Comparison of ENCODE assay signal across 14 cellular contexts in the genomic region with DNA sequence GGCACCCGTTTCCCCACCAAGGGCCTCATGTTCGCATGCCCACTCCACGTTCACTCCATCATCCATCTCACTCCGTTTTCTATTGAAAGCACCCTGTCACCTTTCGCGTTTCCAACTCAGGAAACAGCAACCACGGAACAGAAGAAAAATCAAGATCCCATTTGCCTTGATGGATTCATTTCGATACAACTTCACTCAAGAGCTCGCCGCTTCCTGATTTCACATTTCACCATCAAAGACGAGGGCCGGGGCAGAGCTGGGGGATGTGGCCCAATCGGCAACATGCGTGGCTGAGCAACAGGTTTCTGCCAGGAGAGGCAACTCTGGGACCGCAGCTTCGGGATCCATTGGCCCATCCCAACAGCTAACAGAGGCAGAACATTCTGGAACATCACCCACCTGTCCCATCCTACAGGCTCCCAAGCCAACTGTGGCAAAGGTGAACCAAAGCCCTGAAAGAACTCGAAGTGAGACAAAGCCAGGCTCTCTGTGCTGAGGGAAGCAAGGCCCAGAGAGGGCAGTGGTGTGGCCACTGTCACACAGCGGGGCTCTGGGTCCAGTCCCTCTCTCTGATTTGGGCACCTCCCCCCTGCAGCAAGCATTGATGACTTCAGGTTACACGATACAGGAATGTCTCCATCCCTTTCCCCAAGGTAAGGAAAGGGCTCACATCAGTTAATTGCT. TPM values are rescaled to one million over a fixed set of nuclear protein-coding genes. Genes with fewer than 3 reads are reported as not detected.
DNase-seq lines count a peak whose midpoint lies in the region; ATAC-seq lines count a peak whose summit lies in the region.
"Had no signal": no experiment of that assay in that cellular context is flagged by ENCODE, and none has a peak within 500 bp of the region (broad histone marks: within the 10 kb centered on the region; RNA-seq: fewer than 3 reads in every experiment).

No MANE protein-coding gene starts in this region.

- H3K4me1 ChIP-seq in CD8-positive, alpha-beta memory T cell (ENCODE audit: insufficient read depth, low read length), result peaks cover 66% of the 10 kb centered on the region
- H3K4me1 ChIP-seq: prostate gland had no signal

- CTCF ChIA-PET in CD8-positive, alpha-beta memory T cell (lab: Charles Lee), result interaction anchor here (0.7 to 1.5 kb wide), 6 partner anchors 14 to 63 kb away, joined by 3 to 6 read pairs (median 4); no protein-coding TSS in a partner anchor

- POLR2A ChIA-PET in CD8-positive, alpha-beta memory T cell (lab: Charles Lee), result interaction anchor here (1.1 to 1.4 kb wide), 4 partner anchors 12 to 24 kb away, joined by 3 to 7 read pairs (median 4); no protein-coding TSS in a partner anchor

- no peak for DNase-seq in CD8-positive, alpha-beta memory T cell
- DNase-seq in T-helper 17 cell, result no peak
- peak; percentile 78 for DNase-seq in stimulated activated CD4-positive, alpha-beta T cell treated with anti-CD3 and anti-CD28 coated beads, Interleukin-1b, Interleukin-23, amount 100 ng/mL, for 48 hours
- no peak for DNase-seq in NK-92 treated with Interleukin-12 subunit alpha and Interleukin-12 subunit beta, amount 100 ng/mL, for 24 hours (lab: John Stamatoyannopoulos, UW)
- no peak for DNase-seq in NOMO-1 (lab: John Stamatoyannopoulos, UW; ENCODE audit: unreplicated experiment in 2 of 2)
- no peak for DNase-seq in NOMO-1 treated with DMSO at 0.1 percent for 48 hours (lab: John Stamatoyannopoulos, UW; ENCODE audit: unreplicated experiment)
- DNase-seq: effector CD4-positive, alpha-beta T cell; foreskin melanocyte; immature natural killer cell; midbrain; PC-9 had no signal

- H3K27me3 ChIP-seq in CD8-positive, alpha-beta memory T cell (ENCODE audit: insufficient read depth, low read length, poor library complexity, severe bottlenecking), result no peaks in the 10 kb centered on the region

- H3K9me3 ChIP-seq in CD8-positive, alpha-beta memory T cell (ENCODE audit: low read length), result no peaks in the 10 kb centered on the region
- no peaks in the 10 kb centered on the region for H3K9me3 ChIP-seq in T-helper 17 cell (ENCODE audit: control insufficient read depth, low read length, poor library complexity, severe bottlenecking)
- H3K9me3 ChIP-seq: prostate gland had no signal

- no peaks in the 10 kb centered on the region for H3K36me3 Mint-ChIP-seq in CD8-positive, alpha-beta memory T cell
- H3K36me3 Mint-ChIP-seq in T-helper 17 cell (ENCODE audit: low read depth), result no peaks in the 10 kb centered on the region
- peaks cover 14% of the 10 kb centered on the region for H3K36me3 Mint-ChIP-seq in activated naive CD8-positive, alpha-beta T cell

- H3K9me3 Mint-ChIP-seq in CD8-positive, alpha-beta memory T cell, result no peaks in the 10 kb centered on the region
- H3K9me3 Mint-ChIP-seq in activated naive CD8-positive, alpha-beta T cell (ENCODE audit: low read depth), result no peaks in the 10 kb centered on the region
- H3K9me3 Mint-ChIP-seq: immature natural killer cell had no signal

- H3K4me3 Mint-ChIP-seq in CD8-positive, alpha-beta memory T cell, result peak overlapping the region in 6 of 7 donors; percentile 32 to 87 (median 70)
- peak overlapping the region; percentile 72 for H3K4me3 Mint-ChIP-seq in T-helper 17 cell
- H3K4me3 Mint-ChIP-seq in activated naive CD8-positive, alpha-beta T cell, result peak overlapping the region; percentile 77
- H3K4me3 Mint-ChIP-seq: immature natural killer cell had no signal

- peak overlapping the region; percentile 41 to 97 (median 88) for H3K27ac Mint-ChIP-seq in CD8-positive, alpha-beta memory T cell
- H3K27ac Mint-ChIP-seq in T-helper 17 cell, result peak overlapping the region; percentile 98
- H3K27ac Mint-ChIP-seq in activated naive CD8-positive, alpha-beta T cell, result peak overlapping the region; percentile 89

- H3K36me3 ChIP-seq in CD8-positive, alpha-beta memory T cell (ENCODE audit: insufficient read depth, low read length), result no peaks in the 10 kb centered on the region
- H3K36me3 ChIP-seq: prostate gland had no signal

- H3K27ac ChIP-seq in CD8-positive, alpha-beta memory T cell (ENCODE audit: low read depth, low read length), result no peak overlapping the region
- H3K27ac ChIP-seq: PC-9, prostate gland had no signal

- ATAC-seq in T-helper 17 cell (no peak), GM21390 (IDR thresholded peaks at IDR 0.05; ENCODE audit: unreplicated experiment) (no peak)

- H3K27me3 Mint-ChIP-seq in CD8-positive, alpha-beta memory T cell, result no peaks in the 10 kb centered on the region
- no peaks in the 10 kb centered on the region for H3K27me3 Mint-ChIP-seq in T-helper 17 cell
- H3K27me3 Mint-ChIP-seq in activated naive CD8-positive, alpha-beta T cell, result no peaks in the 10 kb centered on the region

- peaks cover 42 to 89% (median 64%) of the 10 kb centered on the region in 3 donors for H3K4me1 Mint-ChIP-seq in CD8-positive, alpha-beta memory T cell
- peaks cover 58% of the 10 kb centered on the region for H3K4me1 Mint-ChIP-seq in T-helper 17 cell
- H3K4me1 Mint-ChIP-seq in activated naive CD8-positive, alpha-beta T cell (ENCODE audit: low read depth), result peaks cover 84% of the 10 kb centered on the region

- peak overlapping the region; percentile 44 for H3K4me3 ChIP-seq in CD8-positive, alpha-beta memory T cell (ENCODE audit: low read length)
- H3K4me3 ChIP-seq: PC-9, prostate gland had no signal

RNA-seq across cellular contexts. Expression of a gene that starts 36.2 kb away (rescaled TPM):
- 100 to 1,000 TPM; 169 to 175 TPM for total RNA-seq in CD8-positive, alpha-beta memory T cell
- polyA plus RNA-seq in CD8-positive, alpha-beta memory T cell, result 156 TPM
- total RNA-seq in T-helper 17 cell, result 100 to 1,000 TPM; 310 to 362 TPM
- total RNA-seq: PC-9 had no signal
